In genomic region chr19:3505598-3506383, GRCh38 we compare ENCODE assay signal across 8 cellular contexts. TPM values are rescaled to one million over a fixed set of nuclear protein-coding genes. Genes with fewer than 3 reads are reported as not detected.
DNase-seq lines count a peak whose midpoint lies in the region; ATAC-seq lines count a peak whose summit lies in the region.

Gene FZR1, plus strand, starts transcription at chr19:3506311. Its CDS starts 16,679 bp downstream, at chr19:3522990.

- no peaks in the 10 kb centered on the region for H3K9me3 ChIP-seq in CD8-positive, alpha-beta memory T cell (ENCODE audit: low read length)
- no peaks in the 10 kb centered on the region for H3K9me3 ChIP-seq in effector memory CD4-positive, alpha-beta T cell (ENCODE audit: control insufficient read depth, low read length)

- CTCF ChIA-PET in CD8-positive, alpha-beta memory T cell (lab: Charles Lee): no interaction called here
- CTCF ChIA-PET in activated CD8-positive, alpha-beta memory T cell treated with anti-CD3 and anti-CD28 coated beads for 36 hours (lab: Charles Lee): no interaction called here

- H3K27ac ChIP-seq in CD8-positive, alpha-beta memory T cell (ENCODE audit: low read depth, low read length): peak within 1 kb of the TSS; percentile 95
- peak within 1 kb of the TSS; percentile 90 for H3K27ac ChIP-seq in effector memory CD4-positive, alpha-beta T cell (ENCODE audit: insufficient read depth, low read length, poor library complexity, severe bottlenecking)

- peak; percentile 100 for DNase-seq in CD8-positive, alpha-beta memory T cell
- DNase-seq in HS-5 (ENCODE audit: low read depth) (peak; percentile 95), memory B cell (ENCODE audit: low spot score in 2 of 2) (peak; percentile 96 to 99)
- DNase-seq in NK-92 treated with Interleukin-12 subunit alpha and Interleukin-12 subunit beta, amount 100 ng/mL, for 24 hours (lab: John Stamatoyannopoulos, UW): peak; percentile 99
- DNase-seq in effector memory CD4-positive, alpha-beta T cell: peak; percentile 100
- DNase-seq in stimulated activated CD8-positive, alpha-beta memory T cell treated with anti-CD3 and anti-CD28 coated beads, Interleukin-12 subunit alpha, Interleukin-12 subunit beta, amount 100 ng/mL, for 24 hours (ENCODE audit: extremely low read depth): peak; percentile 96

- peak within 1 kb of the TSS; percentile 73 for H3K4me3 ChIP-seq in CD8-positive, alpha-beta memory T cell (ENCODE audit: low read length)
- peak within 1 kb of the TSS; percentile 94 for H3K4me3 ChIP-seq in effector memory CD4-positive, alpha-beta T cell (ENCODE audit: insufficient read depth, low read depth, low read length, poor library complexity, severe bottlenecking)

- H3K4me1 ChIP-seq in CD8-positive, alpha-beta memory T cell (ENCODE audit: insufficient read depth, low read length): peaks cover 30% of the 10 kb centered on the region
- H3K4me1 ChIP-seq in effector memory CD4-positive, alpha-beta T cell (ENCODE audit: control insufficient read depth, insufficient read depth, low read length, poor library complexity, severe bottlenecking): peaks cover 16% of the 10 kb centered on the region

- peaks cover 0 to 3% of the 10 kb centered on the region in 2 donors for H3K27me3 Mint-ChIP-seq in CD8-positive, alpha-beta memory T cell
- H3K27me3 Mint-ChIP-seq in memory B cell: no peaks in the 10 kb centered on the region

- H3K4me1 Mint-ChIP-seq in CD8-positive, alpha-beta memory T cell: peaks cover 43 to 55% (median 51%) of the 10 kb centered on the region in 3 donors
- peaks cover 29% of the 10 kb centered on the region for H3K4me1 Mint-ChIP-seq in memory B cell

- H3K27me3 ChIP-seq in CD8-positive, alpha-beta memory T cell (ENCODE audit: insufficient read depth, low read length, poor library complexity, severe bottlenecking): no peaks in the 10 kb centered on the region
- H3K27me3 ChIP-seq in effector memory CD4-positive, alpha-beta T cell (replicated peaks; ENCODE audit: control insufficient read depth, insufficient read depth, low read length, poor library complexity, severe bottlenecking): no peaks in the 10 kb centered on the region

- peak within 1 kb of the TSS; percentile 95 to 100 (median 98) for H3K27ac Mint-ChIP-seq in CD8-positive, alpha-beta memory T cell
- H3K27ac Mint-ChIP-seq in memory B cell: peak within 1 kb of the TSS; percentile 96

- H3K36me3 Mint-ChIP-seq in CD8-positive, alpha-beta memory T cell: peaks cover 0 to 38% (median 0%) of the 10 kb centered on the region in 3 donors
- H3K36me3 Mint-ChIP-seq in memory B cell: peaks cover 5% of the 10 kb centered on the region

- H3K36me3 ChIP-seq in CD8-positive, alpha-beta memory T cell (ENCODE audit: insufficient read depth, low read length): peaks cover 2% of the 10 kb centered on the region
- peaks cover 7% of the 10 kb centered on the region for H3K36me3 ChIP-seq in effector memory CD4-positive, alpha-beta T cell (ENCODE audit: control insufficient read depth, insufficient read depth, low read length)

- peak; percentile 74 for ATAC-seq in GM19468 (IDR thresholded peaks at IDR 0.05; ENCODE audit: extremely low read depth, unreplicated experiment)
- peak; percentile 90 for ATAC-seq in memory B cell (ENCODE audit: low read depth)

- POLR2A ChIA-PET in CD8-positive, alpha-beta memory T cell (lab: Charles Lee): interaction anchor here (0.6 to 1.0 kb wide), 2 partner anchors 49 to 495 kb away, joined by 4 to 7 read pairs; no protein-coding TSS in a partner anchor
- POLR2A ChIA-PET in activated CD8-positive, alpha-beta memory T cell treated with anti-CD3 and anti-CD28 coated beads for 36 hours (lab: Charles Lee): no interaction called here

- peak within 1 kb of the TSS; percentile 86 to 96 (median 90) for H3K4me3 Mint-ChIP-seq in CD8-positive, alpha-beta memory T cell
- peak within 1 kb of the TSS; percentile 92 for H3K4me3 Mint-ChIP-seq in memory B cell

- no peaks in the 10 kb centered on the region for H3K9me3 Mint-ChIP-seq in CD8-positive, alpha-beta memory T cell
- no peaks in the 10 kb centered on the region for H3K9me3 Mint-ChIP-seq in memory B cell

RNA-seq across cellular contexts. Expression of gene FZR1, which starts in this region (rescaled TPM):
- 10 to 100 TPM; 36.7 to 36.9 TPM for total RNA-seq in CD8-positive, alpha-beta memory T cell
- 14.4 TPM for polyA plus RNA-seq in CD8-positive, alpha-beta memory T cell
- total RNA-seq in activated CD8-positive, alpha-beta memory T cell treated with anti-CD3 and anti-CD28 coated beads for 36 hours: 10 to 100 TPM; 33.1 to 33.6 TPM

Comparison
In these comparisons a context has a peak if more than half of its experiments do, and no peak if none do; other contexts are left out.
1. Peak in every context shown above with its lines: DNase-seq, ATAC-seq, H3K4me3 ChIP-seq and H3K27ac ChIP-seq.